Comparison of ENCODE assay signal across 21 cellular contexts in genomic region chr5:170366276-170366675, GRCh38. TPM values are rescaled to one million over a fixed set of nuclear protein-coding genes. Genes with fewer than 3 reads are reported as not detected.
"Had no signal": no experiment of that assay in that cellular context is flagged by ENCODE, and none has a peak within 500 bp of the region (broad histone marks: within the 10 kb centered on the region; RNA-seq: fewer than 3 reads in every experiment).

No MANE protein-coding gene starts in this region.

- H3K27ac ChIP-seq: SJSA1, SK-N-MC had no signal

- H3K36me3 ChIP-seq: MG63, SJSA1 had no signal

- H3K4me3 ChIP-seq: MG63, SJSA1, SK-N-MC had no signal

- H3K4me1 ChIP-seq: SJSA1 had no signal

- H3K9me3 ChIP-seq: MG63, SJSA1 had no signal

- DNase-seq: Karpas-422, KG1, MG63, NCI-H1092 treated with DMSO at 0.1 percent for 48 hours, NCI-H1436, NCI-H187, NCI-H2029, NCI-H2081 treated with DMSO at 0.1 percent for 48 hours, NCI-H2171, NCI-H226, NCI-H446, NCI-H510A, NCI-H524 treated with DMSO at 0.1 percent for 48 hours, NCI-H69, NCI-H774, Right ventricle myocardium superior, RPMI8226, SIG-M5 had no signal

RNA-seq across cellular contexts. Expression of gene KCNMB1, which starts 22.9 kb away (rescaled TPM):
- total RNA-seq: HT-29 had no signal
